Comparison of ENCODE assay signal across 9 cellular contexts in genomic region chr6:42454428-42454791, GRCh38.
DNase-seq lines count a peak whose midpoint lies in the region; ATAC-seq lines count a peak whose summit lies in the region.
"Had no signal": no experiment of that assay in that cellular context is flagged by ENCODE, and none has a peak within 500 bp of the region (broad histone marks: within the 10 kb centered on the region; RNA-seq: fewer than 3 reads in every experiment).

No MANE protein-coding gene starts in this region.

- ATAC-seq in activated naive CD8-positive, alpha-beta T cell treated with anti-CD3 and anti-CD28 coated beads, Interleukin-2, amount 50 U/mL, for 24 hours: no peak
- ATAC-seq in stimulated activated naive B cell treated with anti-CD40 and anti-IgM and Interleukin-4, amounts not matched to agents 10 μg/mL and 1 μg/mL and 100 μg/mL, for 72 hours (replicated peaks): no peak
- no peak for ATAC-seq in GM19328 (IDR thresholded peaks at IDR 0.05; ENCODE audit: unreplicated experiment)
- no peak for ATAC-seq in HG03097 (IDR thresholded peaks at IDR 0.05; ENCODE audit: low FRiP score, unreplicated experiment)

- no peaks in the 10 kb centered on the region for H3K9me3 Mint-ChIP-seq in T-helper 1 cell treated with Interleukin-12 subunit alpha and Interleukin-12 subunit beta and Interleukin-4 antibody, amounts not matched to agents 30 μg/mL and 1 μg/mL, for 36 hours
- no peaks in the 10 kb centered on the region for H3K9me3 Mint-ChIP-seq in activated naive CD8-positive, alpha-beta T cell treated with anti-CD3 and anti-CD28 coated beads, Interleukin-2, amount 50 U/mL, for 24 hours
- H3K9me3 Mint-ChIP-seq in stimulated activated naive B cell treated with anti-CD40 and anti-IgM and Interleukin-4, amounts not matched to agents 10 μg/mL and 1 μg/mL and 100 μg/mL, for 72 hours: no peaks in the 10 kb centered on the region

- H3K27me3 Mint-ChIP-seq in T-helper 1 cell treated with Interleukin-12 subunit alpha and Interleukin-12 subunit beta and Interleukin-4 antibody, amounts not matched to agents 30 μg/mL and 1 μg/mL, for 36 hours (ENCODE audit: low read depth): peaks cover 6% of the 10 kb centered on the region
- H3K27me3 Mint-ChIP-seq in activated naive CD8-positive, alpha-beta T cell treated with anti-CD3 and anti-CD28 coated beads, Interleukin-2, amount 50 U/mL, for 24 hours: peaks cover 10% of the 10 kb centered on the region
- peaks cover 29 to 39% of the 10 kb centered on the region in 2 donors for H3K27me3 Mint-ChIP-seq in stimulated activated naive B cell treated with anti-CD40 and anti-IgM and Interleukin-4, amounts not matched to agents 10 μg/mL and 1 μg/mL and 100 μg/mL, for 72 hours

- peak overlapping the region; percentile 50 for H3K27ac Mint-ChIP-seq in T-helper 1 cell treated with Interleukin-12 subunit alpha and Interleukin-12 subunit beta and Interleukin-4 antibody, amounts not matched to agents 30 μg/mL and 1 μg/mL, for 36 hours
- H3K27ac Mint-ChIP-seq in activated naive CD8-positive, alpha-beta T cell treated with anti-CD3 and anti-CD28 coated beads, Interleukin-2, amount 50 U/mL, for 24 hours: no peak overlapping the region
- peak overlapping the region; percentile 38 for H3K27ac Mint-ChIP-seq in stimulated activated naive B cell treated with anti-CD40 and anti-IgM and Interleukin-4, amounts not matched to agents 10 μg/mL and 1 μg/mL and 100 μg/mL, for 72 hours

- H3K4me3 Mint-ChIP-seq in T-helper 1 cell treated with Interleukin-12 subunit alpha and Interleukin-12 subunit beta and Interleukin-4 antibody, amounts not matched to agents 30 μg/mL and 1 μg/mL, for 36 hours: peak overlapping the region; percentile 63
- H3K4me3 Mint-ChIP-seq in activated naive CD8-positive, alpha-beta T cell treated with anti-CD3 and anti-CD28 coated beads, Interleukin-2, amount 50 U/mL, for 24 hours: peak overlapping the region; percentile 91
- H3K4me3 Mint-ChIP-seq in stimulated activated naive B cell treated with anti-CD40 and anti-IgM and Interleukin-4, amounts not matched to agents 10 μg/mL and 1 μg/mL and 100 μg/mL, for 72 hours: peak overlapping the region; percentile 92 to 93

- peaks cover 5% of the 10 kb centered on the region for H3K36me3 Mint-ChIP-seq in T-helper 1 cell treated with Interleukin-12 subunit alpha and Interleukin-12 subunit beta and Interleukin-4 antibody, amounts not matched to agents 30 μg/mL and 1 μg/mL, for 36 hours (ENCODE audit: low read depth)
- no peaks in the 10 kb centered on the region for H3K36me3 Mint-ChIP-seq in activated naive CD8-positive, alpha-beta T cell treated with anti-CD3 and anti-CD28 coated beads, Interleukin-2, amount 50 U/mL, for 24 hours (ENCODE audit: low read depth)
- peaks cover 0 to 2% of the 10 kb centered on the region in 2 donors for H3K36me3 Mint-ChIP-seq in stimulated activated naive B cell treated with anti-CD40 and anti-IgM and Interleukin-4, amounts not matched to agents 10 μg/mL and 1 μg/mL and 100 μg/mL, for 72 hours

- H3K9me3 ChIP-seq in iPS-18c (ENCODE audit: control insufficient read depth, insufficient read depth, low read length): no peaks in the 10 kb centered on the region
- H3K9me3 ChIP-seq: MG63 had no signal

- H3K4me1 Mint-ChIP-seq in T-helper 1 cell treated with Interleukin-12 subunit alpha and Interleukin-12 subunit beta and Interleukin-4 antibody, amounts not matched to agents 30 μg/mL and 1 μg/mL, for 36 hours (ENCODE audit: low read depth): peaks cover 21% of the 10 kb centered on the region
- H3K4me1 Mint-ChIP-seq in activated naive CD8-positive, alpha-beta T cell treated with anti-CD3 and anti-CD28 coated beads, Interleukin-2, amount 50 U/mL, for 24 hours: peaks cover 26% of the 10 kb centered on the region
- peaks cover 16 to 30% of the 10 kb centered on the region in 2 donors for H3K4me1 Mint-ChIP-seq in stimulated activated naive B cell treated with anti-CD40 and anti-IgM and Interleukin-4, amounts not matched to agents 10 μg/mL and 1 μg/mL and 100 μg/mL, for 72 hours

- H3K4me3 ChIP-seq in iPS-18c (ENCODE audit: insufficient read depth, low read depth, low read length): peak overlapping the region; percentile 97; the same call in 1 of the 2 replicates

- no peak for DNase-seq in T-helper 1 cell
- no peak for DNase-seq in activated naive CD8-positive, alpha-beta T cell treated with anti-CD3 and anti-CD28 coated beads, Interleukin-2, amount 50 U/mL, for 24 hours
- no peak for DNase-seq in stimulated activated naive B cell treated with anti-CD40 and anti-IgM and Interleukin-4, amounts not matched to agents 10 μg/mL and 1 μg/mL and 100 μg/mL, for 72 hours
- no peak for DNase-seq in dedifferentiated amniotic fluid mesenchymal stem cell (ENCODE audit: extremely low spot score)
- DNase-seq: MG63 had no signal
